1 cellular context compared by ENCODE assay signal in genomic region chr12:111457577-111457976, GRCh38.
TF ChIP-seq lines count a peak whose summit lies in the region.

No MANE protein-coding gene starts in this region.

TF ChIP-seq in WTC11, 78 proteins besides CTCF, POLR2A, EP300 and RAD21 (continued from another document):
- TF ChIP-seq ERG (CRISPR knock-in tag; IDR thresholded peaks at IDR 0.05) (no peak), ATF1 (CRISPR knock-in tag; IDR thresholded peaks at IDR 0.05) (no peak), TEAD4 (CRISPR knock-in tag; IDR thresholded peaks at IDR 0.05) (no peak), ZNF121 (CRISPR knock-in tag; IDR thresholded peaks at IDR 0.05) (no peak), GRHL2 (CRISPR knock-in tag; IDR thresholded peaks at IDR 0.05; ENCODE audit: insufficient replicate concordance, severe bottlenecking) (no peak), NR1H2 (CRISPR knock-in tag; IDR thresholded peaks at IDR 0.05) (no peak), OVOL2 (CRISPR knock-in tag; IDR thresholded peaks at IDR 0.05; ENCODE audit: borderline replicate concordance) (no peak), ARID4B (CRISPR knock-in tag; IDR thresholded peaks at IDR 0.05; ENCODE audit: borderline replicate concordance) (no peak), MAX (CRISPR knock-in tag; IDR thresholded peaks at IDR 0.05) (no peak), ZNF263 (CRISPR knock-in tag; IDR thresholded peaks at IDR 0.05; ENCODE audit: low read depth) (no peak), ZNF425 (CRISPR knock-in tag; conservative IDR thresholded peaks at IDR 0.05) (no peak), STAT6 (CRISPR knock-in tag; conservative IDR thresholded peaks at IDR 0.05; ENCODE audit: low read depth) (no peak), ZNF532 (CRISPR knock-in tag; IDR thresholded peaks at IDR 0.05; ENCODE audit: borderline replicate concordance) (no peak)
